19 cellular contexts compared by ENCODE assay signal in the genomic region with DNA sequence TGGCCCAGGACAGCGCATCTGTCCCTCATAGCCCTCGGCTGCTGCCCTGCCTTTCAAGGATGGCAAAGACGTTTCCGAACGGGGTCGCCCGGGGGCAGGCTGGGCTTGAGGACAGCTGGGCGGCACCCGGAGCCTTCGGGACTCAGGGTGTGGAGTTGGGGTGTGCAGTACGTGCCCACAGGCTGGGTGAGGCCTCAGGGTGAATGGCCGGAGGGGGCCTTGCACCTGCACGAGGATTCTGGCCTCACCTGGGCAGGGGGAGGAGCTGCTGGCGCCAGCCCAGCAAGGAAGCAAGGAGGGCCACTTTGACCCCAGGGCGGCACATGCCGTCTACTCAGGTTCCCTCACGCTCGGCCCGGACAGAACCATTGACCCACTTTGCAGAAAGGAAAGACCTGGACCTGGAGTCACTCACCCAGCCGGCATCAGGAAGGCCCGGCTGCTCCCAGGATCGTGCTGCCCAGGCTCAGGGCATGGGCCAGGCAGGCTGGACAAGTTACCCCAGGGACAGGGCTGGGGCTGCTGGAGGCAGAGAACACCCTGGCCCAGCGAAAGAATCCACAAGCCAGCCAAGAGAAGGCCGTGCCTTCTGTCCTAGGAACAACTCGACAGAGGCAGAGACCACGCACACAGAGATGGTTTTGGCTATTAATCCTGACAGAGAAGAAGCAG.
DNase-seq lines count a peak whose midpoint lies in the region; ATAC-seq and TF ChIP-seq lines count a peak whose summit lies in the region.
"Had no signal": no experiment of that assay in that cellular context is flagged by ENCODE, and none has a peak within 500 bp of the region (broad histone marks: within the 10 kb centered on the region; RNA-seq: fewer than 3 reads in every experiment).

No MANE protein-coding gene starts in this region.

- no peaks in the 10 kb centered on the region for H3K27me3 ChIP-seq in right cardiac atrium (ENCODE audit: control insufficient read depth, insufficient read depth)
- H3K27me3 ChIP-seq in right atrium auricular region, result peaks cover 2 to 5% of the 10 kb centered on the region in 2 donors

- TF ChIP-seq CTCF in right atrium auricular region (IDR thresholded peaks at IDR 0.05), result no peak

- peaks cover 5% of the 10 kb centered on the region for H3K9me3 ChIP-seq in right cardiac atrium (ENCODE audit: control insufficient read depth, low read length)
- peaks cover 6 to 14% of the 10 kb centered on the region in 2 donors for H3K9me3 ChIP-seq in right atrium auricular region

- H3K4me3 ChIP-seq in right cardiac atrium (ENCODE audit: low read length) (no peak overlapping the region), right atrium auricular region (no peak overlapping the region)
- H3K4me3 ChIP-seq: BLaER1 treated with 17β-estradiol and CSF1 and Interleukin-3, amounts not matched to agents 10 nM and 100 nM had no signal

- H3K27ac ChIP-seq in right cardiac atrium (ENCODE audit: low read length), result no peak overlapping the region
- no peak overlapping the region for H3K27ac ChIP-seq in right atrium auricular region
- H3K27ac ChIP-seq: 22Rv1; BLaER1 treated with 17β-estradiol and CSF1 and Interleukin-3, amounts not matched to agents 10 nM and 100 nM; KMS-11 had no signal

- intact Hi-C loops in right cardiac atrium (cut with DNase I), result no loop called here
- intact Hi-C loops in left colon (cut with DNase I, micrococcal nuclease), result no loop called here

- ATAC-seq in right cardiac atrium (no peak), left colon (peak; percentile 78)
- ATAC-seq in stimulated activated naive CD8-positive, alpha-beta T cell treated with anti-CD3 and anti-CD28 coated beads, Interleukin-15, Interleukin-2, amounts not matched to agents 100 U/mL and 50 U/mL, for 24 hours, result no peak

- H3K4me1 ChIP-seq in right cardiac atrium (ENCODE audit: control insufficient read depth, insufficient read depth, low read length), result no peaks in the 10 kb centered on the region
- H3K4me1 ChIP-seq in right atrium auricular region, result no peaks in the 10 kb centered on the region

- H3K36me3 ChIP-seq in right atrium auricular region, result no peaks in the 10 kb centered on the region
- H3K36me3 ChIP-seq: BLaER1 treated with 17β-estradiol and CSF1 and Interleukin-3, amounts not matched to agents 10 nM and 100 nM had no signal

- 67% methylated on average over 26 of the region's 26 CpGs for WGBS in right cardiac atrium

- peak; percentile 6 for DNase-seq in DMS153 (lab: John Stamatoyannopoulos, UW)
- no peak for DNase-seq in DMS153 treated with DMSO at 0.1 percent for 48 hours (lab: John Stamatoyannopoulos, UW; ENCODE audit: unreplicated experiment)
- DNase-seq in right cardiac atrium, result peak; percentile 6 to 40 (median 33)
- no peak for DNase-seq in right atrium auricular region (ENCODE audit: low spot score)
- peak in 1 of 2 donors; percentile 62 for DNase-seq in left colon
- no peak for DNase-seq in retina
- no peak for DNase-seq in KG1 (lab: John Stamatoyannopoulos, UW)
- no peak for DNase-seq in stimulated activated naive CD8-positive, alpha-beta T cell treated with anti-CD3 and anti-CD28 coated beads, Interleukin-15, Interleukin-2, amounts not matched to agents 100 U/mL and 50 U/mL, for 24 hours
- DNase-seq: ACHN; CD4-positive, alpha-beta memory T cell; GDM1; GOT3; HCEC 1CT; NCI-H187 treated with DMSO at 0.1 percent for 48 hours; OCI-M1; Right ventricle myocardium superior had no signal

Comparison
In these comparisons a context has a peak if more than half of its experiments do, and no peak if none do; other contexts are left out.
1. DNase-seq: peak in DMS153 (single experiment) and right cardiac atrium (3 of 3); none in DMS153 treated with DMSO at 0.1 percent for 48 hours (single experiment), right atrium auricular region (single experiment), retina (single experiment), KG1 (single experiment) and stimulated activated naive CD8-positive, alpha-beta T cell treated with anti-CD3 and anti-CD28 coated beads, Interleukin-15, Interleukin-2, amounts not matched to agents 100 U/mL and 50 U/mL, for 24 hours (single experiment).